ENCODE assay signal across 1 cellular context in genomic region chr1:224080082-224080774, GRCh38.
TF ChIP-seq lines count a peak whose summit lies in the region.

No MANE protein-coding gene starts in this region.

TF ChIP-seq in GM12878, 131 proteins besides CTCF, POLR2A, EP300 and RAD21 (continued from another document):
- no peak for TF ChIP-seq POLR2AphosphoS5 (IDR thresholded peaks at IDR 0.05; ENCODE audit: low read length)
TF ChIP-seq in GM12878: peak in this region for 1.
